In genomic region chr13:19650742-19651141, GRCh38 we compare ENCODE assay signal across 27 cellular contexts.
"Had no signal": no experiment of that assay in that cellular context is flagged by ENCODE, and none has a peak within 500 bp of the region (broad histone marks: within the 10 kb centered on the region; RNA-seq: fewer than 3 reads in every experiment).

No MANE protein-coding gene starts in this region.

- H3K4me3 Mint-ChIP-seq: activated CD4-positive, alpha-beta T cell treated with anti-CD3 and anti-CD28 coated beads, Interleukin-2, amount 10 ng/mL, durations not matched to agents 24 days and 14 days; activated CD8-positive, alpha-beta T cell treated with anti-CD3 and anti-CD28 coated beads for 36 hours; activated naive CD8-positive, alpha-beta T cell; activated naive CD8-positive, alpha-beta T cell treated with anti-CD3 and anti-CD28 coated beads, Interleukin-2, amount 50 U/mL, for 24 hours; activated T-helper 1 cell treated with anti-CD3 and anti-CD28 coated beads, Interleukin-12 subunit alpha, Interleukin-12 subunit beta, Interleukin-2, Interleukin-4 antibody, amounts not matched to agents 30 ng/mL and 10 ng/mL and 1 ng/mL, durations not matched to agents 14 hours and 24 hours and 36 hours; brain; T-helper 2 cell treated with Interferon-gamma antibody and Interleukin-4, amounts not matched to agents 5 μg/mL and 100 μg/mL, for 36 hours had no signal

- H3K4me3 ChIP-seq: SJCRH30, SK-N-MC had no signal

- H3K9me3 ChIP-seq: SJCRH30 had no signal

- H3K27me3 Mint-ChIP-seq: activated CD4-positive, alpha-beta T cell treated with anti-CD3 and anti-CD28 coated beads, Interleukin-2, amount 10 ng/mL, durations not matched to agents 24 days and 14 days; activated CD8-positive, alpha-beta T cell treated with anti-CD3 and anti-CD28 coated beads for 36 hours; activated naive CD8-positive, alpha-beta T cell; activated naive CD8-positive, alpha-beta T cell treated with anti-CD3 and anti-CD28 coated beads, Interleukin-2, amount 50 U/mL, for 24 hours; brain had no signal

- H3K4me1 Mint-ChIP-seq: activated CD4-positive, alpha-beta T cell treated with anti-CD3 and anti-CD28 coated beads, Interleukin-2, amount 10 ng/mL, durations not matched to agents 24 days and 14 days; activated naive CD8-positive, alpha-beta T cell treated with anti-CD3 and anti-CD28 coated beads, Interleukin-2, amount 50 U/mL, for 24 hours; brain had no signal

- H3K27ac Mint-ChIP-seq: activated CD4-positive, alpha-beta T cell treated with anti-CD3 and anti-CD28 coated beads, Interleukin-2, amount 10 ng/mL, durations not matched to agents 24 days and 14 days; activated CD8-positive, alpha-beta T cell treated with anti-CD3 and anti-CD28 coated beads for 36 hours; activated naive CD8-positive, alpha-beta T cell; activated naive CD8-positive, alpha-beta T cell treated with anti-CD3 and anti-CD28 coated beads, Interleukin-2, amount 50 U/mL, for 24 hours; activated T-helper 1 cell treated with anti-CD3 and anti-CD28 coated beads, Interleukin-12 subunit alpha, Interleukin-12 subunit beta, Interleukin-2, Interleukin-4 antibody, amounts not matched to agents 30 ng/mL and 10 ng/mL and 1 ng/mL, durations not matched to agents 14 hours and 24 hours and 36 hours; T-helper 2 cell treated with Interferon-gamma antibody and Interleukin-4, amounts not matched to agents 5 μg/mL and 100 μg/mL, for 36 hours had no signal

- ATAC-seq: activated CD8-positive, alpha-beta T cell treated with anti-CD3 and anti-CD28 coated beads for 36 hours; activated naive CD8-positive, alpha-beta T cell treated with anti-CD3 and anti-CD28 coated beads, Interleukin-2, amount 50 U/mL, for 24 hours; Panc1 had no signal

- H3K27me3 ChIP-seq: SJCRH30 had no signal

- DNase-seq: activated CD4-positive, alpha-beta T cell treated with anti-CD3 and anti-CD28 coated beads, Interleukin-2, amount 10 ng/mL, durations not matched to agents 24 days and 14 days; activated CD4-positive, alpha-beta T cell treated with anti-CD3 and anti-CD28 coated beads, Interleukin-2, amount 50 U/mL, for 4 hours; activated CD8-positive, alpha-beta T cell treated with anti-CD3 and anti-CD28 coated beads for 36 hours; activated effector memory CD4-positive, alpha-beta T cell treated with Interleukin-2 at 50 U/mL for 16 hours; activated naive CD8-positive, alpha-beta T cell treated with anti-CD3 and anti-CD28 coated beads, Interleukin-2, amount 50 U/mL, for 24 hours; activated T-cell treated with anti-CD3 and anti-CD28 coated beads, Interleukin-2, amount 50 U/mL, for 1 hour; anterior cingulate cortex; caudate nucleus; cerebellar nuclear complex; NCI-H1105; NCI-H1436; NCI-H1694; NCI-H1930; NCI-H2081 treated with DMSO at 0.1 percent for 48 hours; NCI-H226; NCI-H446 treated with DMSO at 0.1 percent for 48 hours; NCI-H524 treated with DMSO at 0.1 percent for 48 hours; SHP77; SJCRH30 had no signal

- FAIRE-seq: bronchial epithelial cell, TTC549 had no signal

- H3K27ac ChIP-seq: SJCRH30, SK-N-MC had no signal

- H3K4me1 ChIP-seq: SJCRH30 had no signal
